Comparison of ENCODE assay signal across 31 cellular contexts in genomic region chr1:11766429-11766776, GRCh38. TPM values are rescaled to one million over a fixed set of nuclear protein-coding genes. Genes with fewer than 3 reads are reported as not detected.
"Had no signal": no experiment of that assay in that cellular context is flagged by ENCODE, and none has a peak within 500 bp of the region (broad histone marks: within the 10 kb centered on the region; RNA-seq: fewer than 3 reads in every experiment).

No MANE protein-coding gene starts in this region.

- DNase-seq: naive B cell; naive thymus-derived CD8-positive, alpha-beta T cell; nephron progenitor cell; occipital lobe; retina; right lobe of liver; sigmoid colon; small intestine; stimulated activated CD4-positive, alpha-beta T cell treated with anti-CD3 and anti-CD28 coated beads, Interleukin-15, amount 100 ng/mL, for 24 hours; stimulated activated CD4-positive, alpha-beta T cell treated with anti-CD3 and anti-CD28 coated beads, Interleukin-2, amount 100 ng/mL, for 24 hours; stimulated activated CD4-positive, alpha-beta T cell treated with anti-CD3 and anti-CD28 coated beads, Interleukin-2, amount 100 ng/mL, for 48 hours; stimulated activated CD4-positive, alpha-beta T cell treated with anti-CD3 and anti-CD28 coated beads, Interleukin-4, amount 100 ng/mL, for 4 hours; stimulated activated CD8-positive, alpha-beta memory T cell treated with anti-CD3 and anti-CD28 coated beads, Interleukin-4, amount 100 ng/mL, for 48 hours; stimulated activated naive CD4-positive, alpha-beta T cell; stimulated activated naive CD8-positive, alpha-beta T cell treated with anti-CD3 and anti-CD28 coated beads, Interleukin-15, amount 100 ng/mL, for 72 hours; stimulated activated naive CD8-positive, alpha-beta T cell treated with anti-CD3 and anti-CD28 coated beads, Interleukin-15, Interleukin-2, amounts not matched to agents 100 U/mL and 50 U/mL, for 24 hours; substantia nigra; testis; tibial artery; transverse colon; upper lobe of right lung; uterus had no signal

- H3K4me1 Mint-ChIP-seq: stimulated activated memory B cell treated with anti-CD40 and anti-IgM and Interleukin-4, amounts not matched to agents 10 μg/mL and 1 μg/mL and 100 μg/mL, for 72 hours had no signal

- H3K9me3 Mint-ChIP-seq: naive B cell; naive thymus-derived CD8-positive, alpha-beta T cell; natural killer cell treated with Interleukin-12 subunit alpha and Interleukin-12 subunit beta and Interleukin-15 and Interleukin-18, amount 100 ng/mL, for 72 hours; nephron progenitor cell; neural crest cell; stimulated activated memory B cell treated with anti-CD40 and anti-IgM and Interleukin-4, amounts not matched to agents 10 μg/mL and 1 μg/mL and 100 μg/mL, for 72 hours; stimulated activated naive CD8-positive, alpha-beta T cell treated with anti-CD3 and anti-CD28 coated beads, Interleukin-15, amount 100 ng/mL, for 72 hours; type B pancreatic cell had no signal

- H3K36me3 Mint-ChIP-seq: naive thymus-derived CD8-positive, alpha-beta T cell; natural killer cell treated with Interleukin-12 subunit alpha and Interleukin-12 subunit beta and Interleukin-15 and Interleukin-18, amount 100 ng/mL, for 72 hours; stimulated activated memory B cell treated with anti-CD40 and anti-IgM and Interleukin-4, amounts not matched to agents 10 μg/mL and 1 μg/mL and 100 μg/mL, for 72 hours; type B pancreatic cell had no signal

- H3K9me3 ChIP-seq: pancreas, prostate gland, right lobe of liver, sigmoid colon, suprapubic skin, testis, tibial artery, transverse colon, upper lobe of right lung, uterus had no signal

- H3K4me3 Mint-ChIP-seq: naive B cell; naive thymus-derived CD8-positive, alpha-beta T cell; natural killer cell treated with Interleukin-12 subunit alpha and Interleukin-12 subunit beta and Interleukin-15 and Interleukin-18, amount 100 ng/mL, for 72 hours; nephron progenitor cell; neural crest cell; stimulated activated memory B cell treated with anti-CD40 and anti-IgM and Interleukin-4, amounts not matched to agents 10 μg/mL and 1 μg/mL and 100 μg/mL, for 72 hours; stimulated activated naive CD8-positive, alpha-beta T cell treated with anti-CD3 and anti-CD28 coated beads, Interleukin-15, amount 100 ng/mL, for 72 hours; type B pancreatic cell had no signal

- H3K27ac ChIP-seq: pancreas, prostate gland, right lobe of liver, sigmoid colon, suprapubic skin, testis, tibial artery, transverse colon, upper lobe of right lung, uterus had no signal

- H3K4me1 ChIP-seq: pancreas, prostate gland, right lobe of liver, tibial artery, upper lobe of right lung, uterus had no signal

- H3K27ac Mint-ChIP-seq: natural killer cell treated with Interleukin-12 subunit alpha and Interleukin-12 subunit beta and Interleukin-15 and Interleukin-18, amount 100 ng/mL, for 72 hours; stimulated activated memory B cell treated with anti-CD40 and anti-IgM and Interleukin-4, amounts not matched to agents 10 μg/mL and 1 μg/mL and 100 μg/mL, for 72 hours; stimulated activated naive CD8-positive, alpha-beta T cell treated with anti-CD3 and anti-CD28 coated beads, Interleukin-15, amount 100 ng/mL, for 72 hours; type B pancreatic cell had no signal

- H3K27me3 ChIP-seq: pancreas, right lobe of liver, testis had no signal

- H3K36me3 ChIP-seq: pancreas, prostate gland, right lobe of liver, sigmoid colon, suprapubic skin, tibial artery, transverse colon, upper lobe of right lung, uterus had no signal

- ATAC-seq: naive thymus-derived CD8-positive, alpha-beta T cell; pancreas; stimulated activated naive CD8-positive, alpha-beta T cell treated with anti-CD3 and anti-CD28 coated beads, Interleukin-15, amount 100 ng/mL, for 72 hours; stimulated activated naive CD8-positive, alpha-beta T cell treated with anti-CD3 and anti-CD28 coated beads, Interleukin-15, Interleukin-2, amounts not matched to agents 100 U/mL and 50 U/mL, for 24 hours; upper lobe of right lung had no signal

- H3K4me3 ChIP-seq: pancreas, prostate gland, right lobe of liver, sigmoid colon, suprapubic skin, testis, tibial artery, transverse colon, upper lobe of right lung, uterus had no signal

RNA-seq across cellular contexts. Expression of gene C1orf167, which starts 4.4 kb away (rescaled TPM):
- total RNA-seq: naive thymus-derived CD8-positive, alpha-beta T cell; natural killer cell treated with Interleukin-12 subunit alpha and Interleukin-12 subunit beta and Interleukin-15 and Interleukin-18, amount 100 ng/mL, for 72 hours; neural crest cell; occipital lobe; osteocyte; pulmonary artery endothelial cell; right lobe of liver had no signal
- polyA plus RNA-seq: naive thymus-derived CD8-positive, alpha-beta T cell had no signal
